Comparison of ENCODE assay signal across 18 cellular contexts in genomic region chr9:129340427-129341196, GRCh38.
DNase-seq lines count a peak whose midpoint lies in the region; ATAC-seq, FAIRE-seq and TF ChIP-seq lines count a peak whose summit lies in the region.
"Had no signal": no experiment of that assay in that cellular context is flagged by ENCODE, and none has a peak within 500 bp of the region (broad histone marks: within the 10 kb centered on the region; RNA-seq: fewer than 3 reads in every experiment).

No MANE protein-coding gene starts in this region.

- DNase-seq in HepG2 (ENCODE audit: low spot score) (no peak), right lobe of liver (no peak), RWPE2 (ENCODE audit: low spot score) (no peak), esophagus squamous epithelium (lab: John Stamatoyannopoulos, UW) (no peak), vagina (ENCODE audit: extremely low spot score in 2 of 2) (no peak), hippocampal formation (lab: John Stamatoyannopoulos, UW) (no peak), NK-92 (lab: John Stamatoyannopoulos, UW; ENCODE audit: unreplicated experiment) (no peak)
- DNase-seq in CD4-positive, alpha-beta memory T cell, result no peak
- DNase-seq: activated CD8-positive, alpha-beta memory T cell treated with anti-CD3 and anti-CD28 coated beads for 24 hours; CD8-positive, alpha-beta memory T cell; GOT3; left colon; midbrain; NCI-H1105 treated with DMSO at 0.1 percent for 48 hours; NCI-H2107; NCI-H524 treated with DMSO at 0.1 percent for 48 hours; stimulated activated CD8-positive, alpha-beta memory T cell treated with anti-CD3 and anti-CD28 coated beads, Interleukin-4, amount 100 ng/mL, for 48 hours had no signal

- no peaks in the 10 kb centered on the region for H3K36me3 ChIP-seq in HepG2 (replicated peaks in 1 of 2; ENCODE audit: control insufficient read depth in 1 of 2, insufficient read depth in 2 of 2, low read length in 2 of 2)
- no peaks in the 10 kb centered on the region for H3K36me3 ChIP-seq in right lobe of liver
- H3K36me3 ChIP-seq in RWPE2 (ENCODE audit: low read depth), result peaks cover 43% of the 10 kb centered on the region
- peaks cover 0 to 17% (median 0%) of the 10 kb centered on the region in 3 donors for H3K36me3 ChIP-seq in esophagus squamous epithelium
- H3K36me3 ChIP-seq in vagina, result no peaks in the 10 kb centered on the region
- no peaks in the 10 kb centered on the region for H3K36me3 ChIP-seq in CD4-positive, alpha-beta memory T cell (ENCODE audit: insufficient read depth, low read length)

- in situ Hi-C loops in HepG2 (cut with HindIII; ENCODE audit: extremely low pct_ligation_motif_present, low pct_unique_long_range_greater_than_20kb), result no loop called here

- peaks cover 0 to 2% of the 10 kb centered on the region in 2 donors for H3K27me3 Mint-ChIP-seq in CD4-positive, alpha-beta memory T cell

- H3K27ac ChIP-seq in HepG2 (ENCODE audit: extremely low read length, insufficient read depth, low read length) (no peak overlapping the region), right lobe of liver (no peak overlapping the region), RWPE2 (ENCODE audit: poor library complexity, severe bottlenecking) (no peak overlapping the region), esophagus squamous epithelium (peak overlapping the region in 3 of 4 donors; percentile 3 to 62 (median 46)), vagina (peak overlapping the region; percentile 82)
- H3K27ac ChIP-seq in CD4-positive, alpha-beta memory T cell (ENCODE audit: low read depth, low read length), result no peak overlapping the region

- no TSS peak for BruUV-seq in HepG2 (replicated peaks; lab: Mats Ljungman, UMichigan)

- H3K4me1 ChIP-seq in HepG2 (ENCODE audit: insufficient read depth, low read length), result peaks cover 75% of the 10 kb centered on the region
- peaks cover 0 to 13% (median 7%) of the 10 kb centered on the region in 4 donors for H3K4me1 ChIP-seq in right lobe of liver
- peaks cover 5% of the 10 kb centered on the region for H3K4me1 ChIP-seq in RWPE2 (ENCODE audit: insufficient read depth, poor library complexity, severe bottlenecking)
- peaks cover 20 to 59% (median 20%) of the 10 kb centered on the region in 3 donors for H3K4me1 ChIP-seq in esophagus squamous epithelium
- peaks cover 53% of the 10 kb centered on the region for H3K4me1 ChIP-seq in vagina
- H3K4me1 ChIP-seq in CD4-positive, alpha-beta memory T cell (ENCODE audit: insufficient read depth, low read length), result peaks cover 7% of the 10 kb centered on the region

- peaks cover 0 to 11% (median 5%) of the 10 kb centered on the region in 4 donors for H3K4me1 Mint-ChIP-seq in CD4-positive, alpha-beta memory T cell

- no peaks in the 10 kb centered on the region for H3K27me3 ChIP-seq in HepG2 (ENCODE audit: control insufficient read depth in 1 of 2, insufficient read depth in 2 of 2, low read length in 2 of 2)
- H3K27me3 ChIP-seq in right lobe of liver, result no peaks in the 10 kb centered on the region
- no peaks in the 10 kb centered on the region for H3K27me3 ChIP-seq in RWPE2 (ENCODE audit: insufficient read depth, poor library complexity, severe bottlenecking)
- no peaks in the 10 kb centered on the region for H3K27me3 ChIP-seq in esophagus squamous epithelium
- H3K27me3 ChIP-seq in vagina, result no peaks in the 10 kb centered on the region
- no peaks in the 10 kb centered on the region for H3K27me3 ChIP-seq in CD4-positive, alpha-beta memory T cell (ENCODE audit: insufficient read depth, low read length)

- H3K9me3 Mint-ChIP-seq in CD4-positive, alpha-beta memory T cell, result no peaks in the 10 kb centered on the region
- H3K9me3 Mint-ChIP-seq: CD8-positive, alpha-beta memory T cell; nephron had no signal

- 91% methylated on average over 13 of the region's 16 CpGs for WGBS in HepG2 (ENCODE audit: low lambda C conversion rate)
- WGBS in right lobe of liver (ENCODE audit: insufficient coverage, low coverage, low lambda C conversion rate, missing lambda C conversion rate), result 97% methylated on average over 5 of the region's 16 CpGs
- WGBS in esophagus squamous epithelium, 2 donors, result 71 to 73% methylated on average over 14 to 16 of the region's 16 CpGs

- H3K27ac Mint-ChIP-seq in CD4-positive, alpha-beta memory T cell, result no peak overlapping the region
- H3K27ac Mint-ChIP-seq: CD8-positive, alpha-beta memory T cell had no signal

- H3K4me3 Mint-ChIP-seq in CD4-positive, alpha-beta memory T cell, result no peak overlapping the region
- H3K4me3 Mint-ChIP-seq: CD8-positive, alpha-beta memory T cell; nephron had no signal

- H3K9me3 ChIP-seq in HepG2 (ENCODE audit: low read length) (no peaks in the 10 kb centered on the region), right lobe of liver (no peaks in the 10 kb centered on the region), RWPE2 (ENCODE audit: severe bottlenecking) (peaks cover 2% of the 10 kb centered on the region), esophagus squamous epithelium (no peaks in the 10 kb centered on the region), vagina (no peaks in the 10 kb centered on the region)
- H3K9me3 ChIP-seq in CD4-positive, alpha-beta memory T cell (ENCODE audit: control insufficient read depth in 1 of 2, low read length in 2 of 2), result no peaks in the 10 kb centered on the region

- POLR2A ChIA-PET in HepG2 (lab: Yijun Ruan, JAX), result no interaction called here
- POLR2A ChIA-PET in CD4-positive, alpha-beta memory T cell (lab: Charles Lee; ENCODE audit: partially characterized antibody), result no interaction called here

- H3K79me2 ChIP-seq in HepG2 (ENCODE audit: insufficient read depth, low read length), result no peaks in the 10 kb centered on the region

- no peak for TF ChIP-seq EP300 in HepG2 (IDR thresholded peaks at IDR 0.05; ENCODE audit: low read depth in 2 of 2, low read length in 2 of 2)
- no peak for TF ChIP-seq EP300 in HepG2 (CRISPR knock-in tag; IDR thresholded peaks at IDR 0.05; ENCODE audit: borderline replicate concordance)

- H4K20me1 ChIP-seq in HepG2 (ENCODE audit: insufficient read depth, low read length), result no peaks in the 10 kb centered on the region

- H3K4me3 ChIP-seq in HepG2 (replicated peaks in 1 of 3; ENCODE audit: insufficient read depth in 1 of 3, low read depth in 2 of 3, low read length in 3 of 3), result no peak overlapping the region
- no peak overlapping the region for H3K4me3 ChIP-seq in right lobe of liver
- no peak overlapping the region for H3K4me3 ChIP-seq in RWPE2 (ENCODE audit: severe bottlenecking)
- no peak overlapping the region for H3K4me3 ChIP-seq in esophagus squamous epithelium
- no peak overlapping the region for H3K4me3 ChIP-seq in vagina
- H3K4me3 ChIP-seq in CD4-positive, alpha-beta memory T cell (ENCODE audit: low read length in 2 of 2), result no peak overlapping the region

- ATAC-seq in HepG2 (no peak), right lobe of liver (no peak), RWPE2 (ENCODE audit: low read depth) (peak; percentile 48; the same call in 2 of the 3 replicates)
- ATAC-seq: left colon had no signal

- intact Hi-C loops in HepG2 (cut with micrococcal nuclease; ENCODE audit: unreplicated experiment), result loop anchor here (5.0 to 10.0 kb wide), 4 partner anchors 33 to 166 kb away; partner anchors contain the start of gene IER5L
- intact Hi-C loops in right lobe of liver (cut with DNase I), result no loop called here
- intact Hi-C loops in esophagus squamous epithelium (cut with DNase I), result no loop called here
- intact Hi-C loops in vagina (cut with DNase I), result no loop called here
- intact Hi-C loops in CD4-positive, alpha-beta memory T cell (cut with micrococcal nuclease), result no loop called here

- TF ChIP-seq CTCF in HepG2 (CRISPR knock-in tag; IDR thresholded peaks at IDR 0.05), result no peak
- no peak for TF ChIP-seq CTCF in right lobe of liver (IDR thresholded peaks at IDR 0.05)
- TF ChIP-seq CTCF in RWPE2 (IDR thresholded peaks at IDR 0.05; ENCODE audit: poor library complexity, severe bottlenecking), result no peak
- no peak for TF ChIP-seq CTCF in esophagus squamous epithelium (IDR thresholded peaks at IDR 0.05)
- no peak for TF ChIP-seq CTCF in vagina (IDR thresholded peaks at IDR 0.05)

- no peak overlapping the region for H2AFZ ChIP-seq in HepG2 (ENCODE audit: low read length)

- H3K9ac ChIP-seq in HepG2 (ENCODE audit: insufficient read depth, low read depth, low read length), result peak overlapping the region; percentile 50; the same call in 1 of the 2 replicates

- no peaks in the 10 kb centered on the region for H3K36me3 Mint-ChIP-seq in CD4-positive, alpha-beta memory T cell
- H3K36me3 Mint-ChIP-seq: CD8-positive, alpha-beta memory T cell had no signal

- TF ChIP-seq POLR2A in HepG2 (IDR thresholded peaks at IDR 0.05; ENCODE audit: insufficient read depth in 1 of 2, low read depth in 2 of 2, low read length in 2 of 2) (no peak), right lobe of liver (IDR thresholded peaks at IDR 0.05) (no peak), esophagus squamous epithelium (IDR thresholded peaks at IDR 0.05) (no peak), vagina (IDR thresholded peaks at IDR 0.05) (no peak)

- TF ChIP-seq RAD21 in HepG2 (CRISPR knock-in tag; IDR thresholded peaks at IDR 0.05), result no peak

- no peak for FAIRE-seq in HepG2 (lab: Jason Lieb, UNC)

- H3K4me2 ChIP-seq in HepG2 (ENCODE audit: low read depth, low read length), result no peak overlapping the region

- CTCF ChIA-PET in HepG2 (lab: Yijun Ruan, JAX; ENCODE audit: low intra/inter-chr PET ratio, low total read pairs), result no interaction called here
- CTCF ChIA-PET in CD4-positive, alpha-beta memory T cell (lab: Charles Lee; ENCODE audit: partially characterized antibody), result no interaction called here

TF ChIP-seq in HepG2, 621 proteins besides CTCF, POLR2A, EP300 and RAD21 (continues in another document):
- 0 out of 2 replicates have a peak, but pooled peaks have one; percentile 35 for TF ChIP-seq ZBTB38 (CRISPR knock-in tag; IDR thresholded peaks at IDR 0.05)

Comparison
In these comparisons a context has a peak if more than half of its experiments do, and no peak if none do; other contexts are left out.
1. H3K27ac ChIP-seq: peak in esophagus squamous epithelium (3 of 4) and vagina (single experiment); none in HepG2 (single experiment), right lobe of liver (0 of 3), RWPE2 (single experiment) and CD4-positive, alpha-beta memory T cell (single experiment).